21 cellular contexts compared by ENCODE assay signal in the genomic region with DNA sequence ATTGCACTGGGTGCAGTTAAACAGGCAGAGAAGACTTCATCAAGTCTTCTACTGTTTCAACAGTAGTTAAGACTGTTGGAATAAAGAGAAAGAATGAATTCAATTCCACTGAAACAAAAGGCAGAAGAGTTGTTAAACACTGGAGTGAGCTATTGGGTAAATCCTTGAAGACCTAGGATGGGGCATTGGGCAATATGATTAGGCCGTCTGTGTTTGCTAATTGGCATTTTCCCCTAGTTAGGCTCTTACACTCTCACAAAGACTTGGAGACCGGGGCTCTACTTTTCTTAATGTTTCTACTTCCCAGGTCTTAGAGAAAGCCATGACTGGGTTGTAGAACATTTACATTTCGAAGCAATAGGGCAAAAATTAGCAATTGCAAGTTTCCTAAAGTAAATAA.
DNase-seq lines count a peak whose midpoint lies in the region; ATAC-seq and TF ChIP-seq lines count a peak whose summit lies in the region.
"Had no signal": no experiment of that assay in that cellular context is flagged by ENCODE, and none has a peak within 500 bp of the region (broad histone marks: within the 10 kb centered on the region; RNA-seq: fewer than 3 reads in every experiment).

No MANE protein-coding gene starts in this region.

- 57% methylated on average over 3 of the region's 3 CpGs for WGBS in HUES64

- DNase-seq in amniotic epithelial cell (ENCODE audit: low read depth) = peak; percentile 35
- DNase-seq in thoracic aorta (ENCODE audit: low spot score) = no peak
- no peak for DNase-seq in T-helper 2 cell
- no peak for DNase-seq in DMS79 (lab: John Stamatoyannopoulos, UW)
- DNase-seq in activated CD8-positive, alpha-beta memory T cell treated with anti-CD3 and anti-CD28 coated beads, Interleukin-2, amount 50 U/mL, for 4 hours = no peak
- DNase-seq: Calu3; CD4-positive, alpha-beta memory T cell; DND-41; EL; H7; HFFc6; KBM-7 had no signal

- H3K9ac ChIP-seq in HUES64 (ENCODE audit: low read depth, low read length) = no peak overlapping the region
- H3K9ac ChIP-seq: BLaER1 had no signal

- H3K27ac ChIP-seq in ACC112 (ENCODE audit: low read depth, low read length) (no peak overlapping the region), HUES64 (ENCODE audit: low read depth, low read length) (peak overlapping the region; percentile 5; the same call in 1 of the 2 replicates), thoracic aorta (no peak overlapping the region)
- H3K27ac ChIP-seq: 22Rv1, A549, BLaER1, HL-60 had no signal

- peak; percentile 58 for ATAC-seq in thoracic aorta (ENCODE audit: insufficient number of reproducible peaks, low FRiP score, low read depth)
- ATAC-seq: A549, GM12878, HCT116, HepG2 had no signal

- peaks cover 4% of the 10 kb centered on the region; the same call in 1 of the 2 replicates for H3K9me3 ChIP-seq in HUES64 (ENCODE audit: insufficient read depth, low read depth, low read length)
- H3K9me3 ChIP-seq in thoracic aorta = no peaks in the 10 kb centered on the region
- H3K9me3 ChIP-seq: A549 had no signal

- no peaks in the 10 kb centered on the region for H3K27me3 ChIP-seq in ACC112 (ENCODE audit: insufficient read depth, low read length)
- H3K27me3 ChIP-seq in HUES64 (ENCODE audit: insufficient read depth, low read length) = no peaks in the 10 kb centered on the region
- no peaks in the 10 kb centered on the region for H3K27me3 ChIP-seq in thoracic aorta (replicated peaks; ENCODE audit: insufficient read depth)
- H3K27me3 ChIP-seq: BLaER1 had no signal

- no peak for TF ChIP-seq CTCF in thoracic aorta (IDR thresholded peaks at IDR 0.05)

- H3K36me3 ChIP-seq in ACC112 (ENCODE audit: insufficient read depth, low read length) (no peaks in the 10 kb centered on the region), HUES64 (ENCODE audit: insufficient read depth, low read length) (no peaks in the 10 kb centered on the region), thoracic aorta (no peaks in the 10 kb centered on the region)
- H3K36me3 ChIP-seq: BLaER1 had no signal

- no peaks in the 10 kb centered on the region for H3K79me2 ChIP-seq in ACC112 (ENCODE audit: control insufficient read depth, insufficient read depth, low read length, unreplicated experiment)

- H3K4me1 ChIP-seq in ACC112 (ENCODE audit: control insufficient read depth, insufficient read depth, low read length, unreplicated experiment) (peaks cover 9% of the 10 kb centered on the region), HUES64 (ENCODE audit: insufficient read depth, low read length) (peaks cover 50% of the 10 kb centered on the region), thoracic aorta (ENCODE audit: control insufficient read depth in 1 of 2, low read depth in 2 of 2) (no peaks in the 10 kb centered on the region)
- H3K4me1 ChIP-seq: A549, BLaER1 had no signal

- H3K4me3 ChIP-seq in ACC112 (ENCODE audit: low read depth, low read length) (no peak overlapping the region), HUES64 (ENCODE audit: low read length) (no peak overlapping the region; the same call in 1 of the 2 replicates), thoracic aorta (no peak overlapping the region)
- H3K4me3 ChIP-seq: A549, BLaER1, GM12878 had no signal

- peak overlapping the region; percentile 44 for H2AFZ ChIP-seq in ACC112 (ENCODE audit: low read length, unreplicated experiment)
